In the genomic region with DNA sequence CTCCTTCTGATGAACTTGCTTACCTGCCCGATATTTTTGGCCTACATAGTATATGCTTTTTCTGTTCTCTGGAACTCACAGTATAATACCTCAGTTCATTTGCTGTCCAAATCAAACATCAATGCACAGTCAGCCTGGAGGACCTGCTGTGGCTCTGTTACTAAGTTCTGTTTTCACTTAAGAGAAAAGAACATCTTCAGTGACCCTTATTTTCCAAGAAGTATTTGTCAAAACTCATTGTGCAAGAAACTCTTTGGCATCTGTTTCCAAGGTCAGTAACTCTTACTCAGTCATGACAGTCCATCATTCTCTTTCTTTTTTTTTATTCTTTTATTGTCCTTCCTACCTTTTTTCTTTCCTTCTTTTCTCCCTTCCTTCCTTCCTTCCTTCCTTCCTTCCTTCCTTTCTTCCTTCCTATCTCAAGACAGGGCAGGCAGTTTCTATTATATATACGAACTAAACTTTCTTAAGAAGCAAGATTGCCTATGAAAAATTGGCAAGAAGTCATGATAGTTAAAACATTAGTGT, we compare ENCODE assay signal across 37 cellular contexts.
"Had no signal": no experiment of that assay in that cellular context is flagged by ENCODE, and none has a peak within 500 bp of the region (broad histone marks: within the 10 kb centered on the region; RNA-seq: fewer than 3 reads in every experiment).

No MANE protein-coding gene starts in this region.

- H3K27ac Mint-ChIP-seq: activated CD4-positive, alpha-beta memory T cell treated with anti-CD3 and anti-CD28 coated beads, Interleukin-2, amount 10 ng/mL, durations not matched to agents 7 days and 5 days; activated CD4-positive, alpha-beta T cell treated with anti-CD3 and anti-CD28 coated beads, Interleukin-2, amount 10 ng/mL, durations not matched to agents 24 days and 14 days; activated CD8-positive, alpha-beta memory T cell treated with anti-CD3 and anti-CD28 coated beads, Interleukin-2, amount 10 ng/mL, durations not matched to agents 7 days and 5 days; activated naive CD8-positive, alpha-beta T cell treated with anti-CD3 and anti-CD28 coated beads for 36 hours; activated T-helper 17 cell treated with anti-CD3 and anti-CD28 coated beads, Interleukin-2, amount 50 U/mL, for 72 hours; IgD-negative memory B cell had no signal

- H3K27ac ChIP-seq: body of pancreas, breast epithelium, Peyer's patch, WERI-Rb-1 had no signal

- ATAC-seq: activated CD8-positive, alpha-beta memory T cell treated with anti-CD3 and anti-CD28 coated beads, Interleukin-2, amount 10 ng/mL, durations not matched to agents 7 days and 5 days; activated T-helper 17 cell treated with anti-CD3 and anti-CD28 coated beads, Interleukin-2, amount 50 U/mL, for 72 hours; body of pancreas; PC-3 had no signal

- H3K36me3 Mint-ChIP-seq: activated CD8-positive, alpha-beta memory T cell treated with anti-CD3 and anti-CD28 coated beads, Interleukin-2, amount 10 ng/mL, durations not matched to agents 7 days and 5 days; activated naive CD8-positive, alpha-beta T cell treated with anti-CD3 and anti-CD28 coated beads for 36 hours; IgD-negative memory B cell had no signal

- H3K4me3 Mint-ChIP-seq: activated CD4-positive, alpha-beta memory T cell treated with anti-CD3 and anti-CD28 coated beads, Interleukin-2, amount 10 ng/mL, durations not matched to agents 7 days and 5 days; activated CD4-positive, alpha-beta T cell treated with anti-CD3 and anti-CD28 coated beads, Interleukin-2, amount 10 ng/mL, durations not matched to agents 24 days and 14 days; activated CD8-positive, alpha-beta memory T cell treated with anti-CD3 and anti-CD28 coated beads, Interleukin-2, amount 10 ng/mL, durations not matched to agents 7 days and 5 days; activated naive CD8-positive, alpha-beta T cell treated with anti-CD3 and anti-CD28 coated beads for 36 hours; activated T-helper 17 cell treated with anti-CD3 and anti-CD28 coated beads, Interleukin-2, amount 50 U/mL, for 72 hours; IgD-negative memory B cell had no signal

- H3K27me3 Mint-ChIP-seq: IgD-negative memory B cell had no signal

- H3K4me3 ChIP-seq: body of pancreas, breast epithelium, MG63, Peyer's patch had no signal

- H3K27me3 ChIP-seq: body of pancreas, MG63, Peyer's patch had no signal

- H3K4me1 Mint-ChIP-seq: activated CD4-positive, alpha-beta memory T cell treated with anti-CD3 and anti-CD28 coated beads, Interleukin-2, amount 10 ng/mL, durations not matched to agents 7 days and 5 days; activated CD4-positive, alpha-beta T cell treated with anti-CD3 and anti-CD28 coated beads, Interleukin-2, amount 10 ng/mL, durations not matched to agents 24 days and 14 days; activated CD8-positive, alpha-beta memory T cell treated with anti-CD3 and anti-CD28 coated beads, Interleukin-2, amount 10 ng/mL, durations not matched to agents 7 days and 5 days; activated naive CD8-positive, alpha-beta T cell treated with anti-CD3 and anti-CD28 coated beads for 36 hours; activated T-helper 17 cell treated with anti-CD3 and anti-CD28 coated beads, Interleukin-2, amount 50 U/mL, for 72 hours; IgD-negative memory B cell had no signal

- DNase-seq: activated CD4-positive, alpha-beta memory T cell treated with anti-CD3 and anti-CD28 coated beads, Interleukin-2, amount 10 ng/mL, durations not matched to agents 7 days and 5 days; activated CD4-positive, alpha-beta T cell treated with anti-CD3 and anti-CD28 coated beads for 1 hour; activated CD4-positive, alpha-beta T cell treated with anti-CD3 and anti-CD28 coated beads, Interleukin-2, amount 10 ng/mL, durations not matched to agents 24 days and 14 days; activated CD4-positive, CD25-positive, alpha-beta regulatory T cell; activated CD8-positive, alpha-beta memory T cell treated with anti-CD3 and anti-CD28 coated beads for 24 hours; activated CD8-positive, alpha-beta memory T cell treated with anti-CD3 and anti-CD28 coated beads, Interleukin-2, amount 10 ng/mL, durations not matched to agents 7 days and 5 days; activated CD8-positive, alpha-beta memory T cell treated with anti-CD3 and anti-CD28 coated beads, Interleukin-2, amount 50 U/mL, for 48 hours; activated effector memory CD4-positive, alpha-beta T cell treated with anti-CD3 and anti-CD28 coated beads, Interleukin-2, amount 50 U/mL, for 16 hours; activated naive CD4-positive, alpha-beta T cell; activated naive CD4-positive, alpha-beta T cell treated with anti-CD3 and anti-CD28 coated beads, Interleukin-2, amount 50 U/mL, for 16 hours; activated naive CD8-positive, alpha-beta T cell treated with anti-CD3 and anti-CD28 coated beads for 36 hours; activated T-cell treated with anti-CD3 and anti-CD28 coated beads, Interleukin-2, amount 50 U/mL, for 48 hours; body of pancreas; Karpas-422; KBM-7; MG63; NCI-H1048; NCI-H1105 treated with DMSO at 0.1 percent for 48 hours; NCI-H1436; NCI-H1694; NCI-H1930; NCI-H2081 treated with DMSO at 0.1 percent for 48 hours; NCI-H345; NCI-H524 treated with DMSO at 0.1 percent for 48 hours; NK-92 treated with Interleukin-12 subunit alpha and Interleukin-12 subunit beta, amount 100 ng/mL, for 24 hours; PC-3; Peyer's patch; RPMI8226; SHP77 treated with DMSO at 0.1 percent for 48 hours; SW 1271; T-helper 1 cell; T-helper 2 cell; T-helper 9 cell; WERI-Rb-1 had no signal

- H3K9me3 Mint-ChIP-seq: activated CD4-positive, alpha-beta memory T cell treated with anti-CD3 and anti-CD28 coated beads, Interleukin-2, amount 10 ng/mL, durations not matched to agents 7 days and 5 days; activated CD4-positive, alpha-beta T cell treated with anti-CD3 and anti-CD28 coated beads, Interleukin-2, amount 10 ng/mL, durations not matched to agents 24 days and 14 days had no signal

- H3K36me3 ChIP-seq: breast epithelium, MG63, Peyer's patch, WERI-Rb-1 had no signal

- H3K4me1 ChIP-seq: body of pancreas, breast epithelium, Peyer's patch had no signal

- H3K9me3 ChIP-seq: MG63, Peyer's patch had no signal
